Comparison of ENCODE assay signal across 8 cellular contexts in genomic region chr12:51821423-51822260, GRCh38. TPM values are rescaled to one million over a fixed set of nuclear protein-coding genes. Genes with fewer than 3 reads are reported as not detected.
DNase-seq lines count a peak whose midpoint lies in the region; ATAC-seq, FAIRE-seq and TF ChIP-seq lines count a peak whose summit lies in the region.

No MANE protein-coding gene starts in this region.

- peak overlapping the region; percentile 83 for H3K27ac ChIP-seq in HUES6 (ENCODE audit: low read depth, low read length)
- H3K27ac ChIP-seq in right cardiac atrium (ENCODE audit: low read length), result no peak overlapping the region

- H3K4me1 ChIP-seq in HUES6 (ENCODE audit: control insufficient read depth, insufficient read depth, low read length) (peaks cover 9% of the 10 kb centered on the region), right cardiac atrium (ENCODE audit: control insufficient read depth, insufficient read depth, low read length) (no peaks in the 10 kb centered on the region)

- no peaks in the 10 kb centered on the region for H3K9me3 Mint-ChIP-seq in activated T-cell treated with anti-CD3 and anti-CD28 coated beads, Interleukin-2, amount 50 U/mL, for 24 hours
- H3K9me3 Mint-ChIP-seq in progenitor cell of endocrine pancreas (ENCODE audit: low read depth), result no peaks in the 10 kb centered on the region

- peaks cover 25% of the 10 kb centered on the region for H3K4me1 Mint-ChIP-seq in activated T-cell treated with anti-CD3 and anti-CD28 coated beads, Interleukin-2, amount 50 U/mL, for 24 hours (ENCODE audit: low read depth)
- peaks cover 2% of the 10 kb centered on the region for H3K4me1 Mint-ChIP-seq in progenitor cell of endocrine pancreas (ENCODE audit: low read depth)

- ATAC-seq in right cardiac atrium (peak; percentile 9 to 12), HG03039 (IDR thresholded peaks at IDR 0.05; ENCODE audit: unreplicated experiment) (no peak)

- H3K27me3 Mint-ChIP-seq in activated T-cell treated with anti-CD3 and anti-CD28 coated beads, Interleukin-2, amount 50 U/mL, for 24 hours, result no peaks in the 10 kb centered on the region
- H3K27me3 Mint-ChIP-seq in progenitor cell of endocrine pancreas, result peaks cover 9% of the 10 kb centered on the region

- WGBS in right cardiac atrium, result 35% methylated on average over 103 of the region's 103 CpGs

- peaks cover 4% of the 10 kb centered on the region; the same call in 1 of the 2 replicates for H3K36me3 ChIP-seq in HUES6 (ENCODE audit: control insufficient read depth, insufficient read depth, low read length)

- H3K36me3 Mint-ChIP-seq in activated T-cell treated with anti-CD3 and anti-CD28 coated beads, Interleukin-2, amount 50 U/mL, for 24 hours (ENCODE audit: low read depth), result no peaks in the 10 kb centered on the region
- peaks cover 20% of the 10 kb centered on the region for H3K36me3 Mint-ChIP-seq in progenitor cell of endocrine pancreas (ENCODE audit: insufficient read depth)

- no peak for TF ChIP-seq CTCF in progenitor cell of endocrine pancreas (IDR thresholded peaks at IDR 0.05; ENCODE audit: unreplicated experiment)

- H3K4me3 Mint-ChIP-seq in activated T-cell treated with anti-CD3 and anti-CD28 coated beads, Interleukin-2, amount 50 U/mL, for 24 hours, result peak overlapping the region; percentile 71
- no peak overlapping the region for H3K4me3 Mint-ChIP-seq in progenitor cell of endocrine pancreas (ENCODE audit: low read depth)

- in situ Hi-C loops in KBM-7 (cut with MboI; ENCODE audit: low pct_unique_long_range_greater_than_20kb, low sequenced_read_pairs), result no loop called here

- DNase-seq in activated T-cell treated with anti-CD3 and anti-CD28 coated beads, Interleukin-2, amount 50 U/mL, for 24 hours, result no peak
- DNase-seq in right cardiac atrium, result peak in 1 of 3 donors; percentile 64
- DNase-seq in stimulated activated CD8-positive, alpha-beta memory T cell treated with anti-CD3 and anti-CD28 coated beads, Interleukin-12 subunit alpha, Interleukin-12 subunit beta, amount 100 ng/mL, for 4 hours (ENCODE audit: low read depth), result peak; percentile 41
- DNase-seq in GM12892 (ENCODE audit: insufficient read length), result no peak
- no peak for DNase-seq in KBM-7
- no peak for DNase-seq in progenitor cell of endocrine pancreas (ENCODE audit: low spot score, unreplicated experiment)

- FAIRE-seq in GM12892 (lab: Jason Lieb, UNC), result no peak

- intact Hi-C loops in right cardiac atrium (cut with DNase I), result loop anchor here in 2 of 4 donors (5.0 to 10.0 kb wide), 3 partner anchors 51 to 397 kb away; partner anchors contain the start of gene SLC4A8 (in 1 of the 2)

- peak overlapping the region; percentile 59 for H3K27ac Mint-ChIP-seq in activated T-cell treated with anti-CD3 and anti-CD28 coated beads, Interleukin-2, amount 50 U/mL, for 24 hours
- H3K27ac Mint-ChIP-seq in progenitor cell of endocrine pancreas, result no peak overlapping the region

- peak overlapping the region; percentile 62 for H3K9ac ChIP-seq in HUES6 (ENCODE audit: low read length)

- no peak for TF ChIP-seq POLR2A in GM12892 (IDR thresholded peaks at IDR 0.05; ENCODE audit: low read depth, low read length)

- no peaks in the 10 kb centered on the region for H3K9me3 ChIP-seq in HUES6 (ENCODE audit: control insufficient read depth, insufficient read depth, low read depth, low read length)
- no peaks in the 10 kb centered on the region for H3K9me3 ChIP-seq in right cardiac atrium (ENCODE audit: control insufficient read depth, low read length)

- H3K4me3 ChIP-seq in HUES6 (ENCODE audit: low read depth, low read length) (peak overlapping the region; percentile 82), right cardiac atrium (ENCODE audit: low read length) (peak overlapping the region; percentile 22)

- H3K27me3 ChIP-seq in HUES6 (ENCODE audit: control insufficient read depth, insufficient read depth, low read length), result peaks cover 15% of the 10 kb centered on the region
- H3K27me3 ChIP-seq in right cardiac atrium (ENCODE audit: control insufficient read depth, insufficient read depth), result no peaks in the 10 kb centered on the region

RNA-seq across cellular contexts. Expression of gene FIGNL2, which starts 26.9 kb away (rescaled TPM):
- total RNA-seq in right cardiac atrium (under 1 TPM; 0.25 to 0.39 (median 0.28) TPM), progenitor cell of endocrine pancreas (44.5 and 46.7 TPM in 2 replicates)
- polyA plus RNA-seq in right cardiac atrium, result 0.18 TPM
- not detected for polyA plus RNA-seq in GM12892 (2012; ENCODE audit: missing spikeins)

Comparison
In these comparisons a context has a peak if more than half of its experiments do, and no peak if none do; other contexts are left out.
1. RNA of gene FIGNL2, which starts 26.9 kb away (total RNA-seq): 44.5 to 46.7 TPM in progenitor cell of endocrine pancreas; 0.25 to 0.39 TPM in right cardiac atrium; every median in the first group is over 10 times any median in the second.